16 cellular contexts compared by ENCODE assay signal in genomic region chr14:68394719-68395117, GRCh38.
DNase-seq lines count a peak whose midpoint lies in the region; ATAC-seq and TF ChIP-seq lines count a peak whose summit lies in the region.
"Had no signal": no experiment of that assay in that cellular context is flagged by ENCODE, and none has a peak within 500 bp of the region (broad histone marks: within the 10 kb centered on the region; RNA-seq: fewer than 3 reads in every experiment).

No MANE protein-coding gene starts in this region.

- no peak overlapping the region; the same call in 1 of the 2 replicates for H3K27ac ChIP-seq in GM23338 (ENCODE audit: low read depth)
- H3K27ac ChIP-seq in coronary artery, result peak overlapping the region; percentile 80 to 83
- no peak overlapping the region for H3K27ac ChIP-seq in mesenchymal stem cell (ENCODE audit: low read length, poor library complexity, severe bottlenecking)
- H3K27ac ChIP-seq in spleen, result peak overlapping the region in 4 of 8 donors; percentile 50 to 82 (median 73)

- no peaks in the 10 kb centered on the region for H3K79me1 ChIP-seq in mesenchymal stem cell (replicated peaks; ENCODE audit: low read length, poor library complexity, severe bottlenecking)

- H4K91ac ChIP-seq in mesenchymal stem cell (ENCODE audit: low read length), result peak overlapping the region; percentile 64

- H3K9me3 Mint-ChIP-seq in GM23338, result no peaks in the 10 kb centered on the region
- H3K9me3 Mint-ChIP-seq: activated CD4-positive, alpha-beta T cell treated with anti-CD3 and anti-CD28 coated beads, Interleukin-2, amount 10 ng/mL, durations not matched to agents 24 days and 14 days; natural killer cell treated with Interleukin-12 subunit alpha and Interleukin-12 subunit beta and Interleukin-15 and Interleukin-18, amount 100 ng/mL, for 72 hours had no signal

- no peaks in the 10 kb centered on the region for H3K9me3 ChIP-seq in mesenchymal stem cell (ENCODE audit: control insufficient read depth, low read length)
- no peaks in the 10 kb centered on the region for H3K9me3 ChIP-seq in spleen

- H3K27me3 ChIP-seq in GM23338 (ENCODE audit: insufficient read depth), result no peaks in the 10 kb centered on the region
- H3K27me3 ChIP-seq in mesenchymal stem cell (ENCODE audit: control insufficient read depth in 1 of 2, insufficient read depth in 1 of 2, low read length in 2 of 2), result no peaks in the 10 kb centered on the region
- H3K27me3 ChIP-seq in spleen (replicated peaks in 1 of 7), result no peaks in the 10 kb centered on the region

- TF ChIP-seq CTCF in GM23338 (conservative IDR thresholded peaks at IDR 0.05; ENCODE audit: low read depth in 2 of 2), result no peak
- no peak for TF ChIP-seq CTCF in coronary artery (IDR thresholded peaks at IDR 0.05)
- TF ChIP-seq CTCF in spleen (IDR thresholded peaks at IDR 0.05 in 8 of 11, conservative IDR thresholded peaks at IDR 0.05 in 3 of 11), result no peak

- ATAC-seq in GM23338 (peak; percentile 83), GM21529 (IDR thresholded peaks at IDR 0.05; ENCODE audit: unreplicated experiment) (no peak), GM18502 (IDR thresholded peaks at IDR 0.05; ENCODE audit: poor library complexity, unreplicated experiment) (no peak), GM21423 (IDR thresholded peaks at IDR 0.05; ENCODE audit: unreplicated experiment) (no peak)
- ATAC-seq: natural killer cell treated with Interleukin-12 subunit alpha and Interleukin-12 subunit beta and Interleukin-15 and Interleukin-18, amount 100 ng/mL, for 72 hours had no signal

- peak overlapping the region; percentile 77 for H2BK120ac ChIP-seq in mesenchymal stem cell (ENCODE audit: low read depth, low read length)

- peak overlapping the region; percentile 4; the same call in 1 of the 2 replicates for H2AFZ ChIP-seq in GM23338
- no peak overlapping the region for H2AFZ ChIP-seq in mesenchymal stem cell (ENCODE audit: low read depth, low read length)

- no peak overlapping the region for H2AK5ac ChIP-seq in mesenchymal stem cell (ENCODE audit: low read length, severe bottlenecking)

- WGBS in mesenchymal stem cell, result 76% methylated on average over 10 of the region's 11 CpGs
- WGBS in spleen, 5 donors, result 82 to 94% (median 87%) methylated on average over 10 to 11 of the region's 11 CpGs

- H3K4me1 Mint-ChIP-seq in GM23338, result peaks cover 39% of the 10 kb centered on the region

- H3K27ac Mint-ChIP-seq in GM23338, result no peak overlapping the region
- H3K27ac Mint-ChIP-seq: activated CD4-positive, alpha-beta T cell treated with anti-CD3 and anti-CD28 coated beads, Interleukin-2, amount 10 ng/mL, durations not matched to agents 24 days and 14 days had no signal

- peaks cover 23% of the 10 kb centered on the region for H3K4me1 ChIP-seq in GM23338 (ENCODE audit: insufficient read depth)
- H3K4me1 ChIP-seq in mesenchymal stem cell (ENCODE audit: control insufficient read depth, insufficient read depth, low read depth, low read length), result peaks cover 5% of the 10 kb centered on the region
- H3K4me1 ChIP-seq in spleen, result peaks cover 17 to 83% (median 57%) of the 10 kb centered on the region in 6 donors

- H3K27me3 Mint-ChIP-seq in GM23338 (ENCODE audit: insufficient read depth, low read depth, poor library complexity), result no peaks in the 10 kb centered on the region
- H3K27me3 Mint-ChIP-seq: activated CD4-positive, alpha-beta T cell treated with anti-CD3 and anti-CD28 coated beads, Interleukin-2, amount 10 ng/mL, durations not matched to agents 24 days and 14 days; B cell; natural killer cell treated with Interleukin-12 subunit alpha and Interleukin-12 subunit beta and Interleukin-15 and Interleukin-18, amount 100 ng/mL, for 72 hours had no signal

- no peaks in the 10 kb centered on the region for H3K36me3 ChIP-seq in GM23338 (ENCODE audit: insufficient read depth)
- no peaks in the 10 kb centered on the region for H3K36me3 ChIP-seq in mesenchymal stem cell (ENCODE audit: control insufficient read depth in 1 of 2, insufficient read depth in 2 of 2, low read depth in 1 of 2, low read length in 2 of 2)
- no peaks in the 10 kb centered on the region for H3K36me3 ChIP-seq in spleen

- H3K79me2 ChIP-seq in GM23338 (replicated peaks; ENCODE audit: insufficient read depth), result no peaks in the 10 kb centered on the region

- H3K36me3 Mint-ChIP-seq in GM23338 (ENCODE audit: low read depth), result no peaks in the 10 kb centered on the region
- H3K36me3 Mint-ChIP-seq: natural killer cell treated with Interleukin-12 subunit alpha and Interleukin-12 subunit beta and Interleukin-15 and Interleukin-18, amount 100 ng/mL, for 72 hours had no signal

- peak overlapping the region in 1 of 2 experiments; percentile 91 for H3K4ac ChIP-seq in mesenchymal stem cell (ENCODE audit: low read depth in 1 of 2, low read length in 2 of 2)

- TF ChIP-seq POLR2A in spleen (IDR thresholded peaks at IDR 0.05), result no peak

- H3K14ac ChIP-seq in mesenchymal stem cell (ENCODE audit: low read length in 2 of 2), result no peak overlapping the region

- peak overlapping the region; percentile 16 to 28 for H3K18ac ChIP-seq in mesenchymal stem cell (ENCODE audit: low read depth in 1 of 2, low read length in 2 of 2)

- peak overlapping the region; percentile 95 for H4K8ac ChIP-seq in mesenchymal stem cell (ENCODE audit: low read length)

- no peak overlapping the region for H3K4me3 Mint-ChIP-seq in GM23338
- H3K4me3 Mint-ChIP-seq: activated CD4-positive, alpha-beta T cell treated with anti-CD3 and anti-CD28 coated beads, Interleukin-2, amount 10 ng/mL, durations not matched to agents 24 days and 14 days; B cell; natural killer cell treated with Interleukin-12 subunit alpha and Interleukin-12 subunit beta and Interleukin-15 and Interleukin-18, amount 100 ng/mL, for 72 hours had no signal

- H2BK15ac ChIP-seq in mesenchymal stem cell (ENCODE audit: low read depth, poor library complexity, severe bottlenecking), result no peak overlapping the region

- no peak overlapping the region for H3K23ac ChIP-seq in mesenchymal stem cell (ENCODE audit: low read length in 2 of 2)

- H3K4me3 ChIP-seq in GM23338, result no peak overlapping the region
- no peak overlapping the region for H3K4me3 ChIP-seq in coronary artery
- no peak overlapping the region for H3K4me3 ChIP-seq in mesenchymal stem cell (ENCODE audit: insufficient read depth in 1 of 2, low read depth in 1 of 2, low read length in 2 of 2)
- H3K4me3 ChIP-seq in spleen, result no peak overlapping the region

- 0 out of 2 replicates have a peak, but pooled peaks cover 6% of the 10 kb centered on the region for H3F3A ChIP-seq in GM23338 (replicated peaks; ENCODE audit: low read depth)

- H3K9ac ChIP-seq in mesenchymal stem cell (ENCODE audit: low read length), result peak overlapping the region; percentile 43

- H2BK12ac ChIP-seq in mesenchymal stem cell (ENCODE audit: low read length in 2 of 2), result peak overlapping the region; percentile 19 to 99

- no peak overlapping the region for H2BK5ac ChIP-seq in mesenchymal stem cell (ENCODE audit: low read depth, low read length, poor library complexity, severe bottlenecking)

- peak; percentile 50 for DNase-seq in GM23338 (ENCODE audit: low spot score)
- no peak for DNase-seq in coronary artery (ENCODE audit: low spot score)
- DNase-seq in mesenchymal stem cell, result no peak
- peak; percentile 69 for DNase-seq in spleen
- DNase-seq in activated CD4-positive, alpha-beta T cell treated with anti-CD3 and anti-CD28 coated beads for 48 hours, result no peak
- DNase-seq: activated CD4-positive, alpha-beta T cell treated with anti-CD3 and anti-CD28 coated beads, Interleukin-2, amount 10 ng/mL, durations not matched to agents 24 days and 14 days; effector CD8-positive, alpha-beta T cell; GDM1; NCI-H1417; NCI-H748 treated with DMSO at 0.1 percent for 48 hours; stimulated activated CD4-positive, alpha-beta T cell treated with anti-CD3 and anti-CD28 coated beads, Interleukin-2, amount 100 ng/mL, for 48 hours had no signal

- intact Hi-C loops in spleen (cut with DNase I; ENCODE audit: low total_unique reads), result no loop called here

- H3K9me2 ChIP-seq in GM23338 (ENCODE audit: insufficient read depth), result peaks cover 6% of the 10 kb centered on the region; the same call in 1 of the 2 replicates

- no peaks in the 10 kb centered on the region for H4K20me1 ChIP-seq in GM23338 (replicated peaks; ENCODE audit: insufficient read depth)

- H3K4me2 ChIP-seq in GM23338 (peak overlapping the region; percentile 10; the same call in 1 of the 2 replicates), mesenchymal stem cell (ENCODE audit: low read length, poor library complexity, severe bottlenecking) (no peak overlapping the region)

TF ChIP-seq in GM23338, 12 proteins besides CTCF, POLR2A, EP300 and RAD21 (continues in another document):
- TF ChIP-seq CREB1 (CRISPR knock-in tag; IDR thresholded peaks at IDR 0.05; ENCODE audit: low read depth) (no peak), JUNB (IDR thresholded peaks at IDR 0.05; ENCODE audit: unreplicated experiment) (no peak), EZH2phosphoT487 (IDR thresholded peaks at IDR 0.05; ENCODE audit: unreplicated experiment) (no peak), ZNF331 (CRISPR knock-in tag; IDR thresholded peaks at IDR 0.05; ENCODE audit: low read depth) (no peak), NANOG (IDR thresholded peaks at IDR 0.05; ENCODE audit: borderline replicate concordance) (no peak), STAT1 (IDR thresholded peaks at IDR 0.05; ENCODE audit: unreplicated experiment) (no peak)

Comparison
In these comparisons a context has a peak if more than half of its experiments do, and no peak if none do; other contexts are left out.
1. DNase-seq: peak in GM23338 (single experiment) and spleen (single experiment); none in coronary artery (single experiment), mesenchymal stem cell (single experiment) and activated CD4-positive, alpha-beta T cell treated with anti-CD3 and anti-CD28 coated beads for 48 hours (single experiment).
2. H3K27ac ChIP-seq: peak in coronary artery (2 of 2); none in GM23338 (single experiment) and mesenchymal stem cell (single experiment).